Comparison of ENCODE assay signal across 8 cellular contexts in genomic region chr11:615453-616319, GRCh38. TPM values are rescaled to one million over a fixed set of nuclear protein-coding genes. Genes with fewer than 3 reads are reported as not detected.
A peak's percentile ranks its signal among the peaks of the same experiment; 100 is the strongest.
DNase-seq lines count a peak whose midpoint lies in the region; ATAC-seq and TF ChIP-seq lines count a peak whose summit lies in the region.

IRF7 (minus strand) TSS chr11:615950; CDS start chr11:615364, 586 bp downstream.

- H2BK15ac ChIP-seq in IMR-90 (ENCODE audit: low read depth, low read length), result no peak within 1 kb of the TSS

- H4K20me1 ChIP-seq in IMR-90 (ENCODE audit: insufficient read depth, low read length), result peaks cover 36% of the 10 kb centered on the region

- peak within 1 kb of the TSS; percentile 41; the same call in 1 of the 2 replicates for H3K23ac ChIP-seq in IMR-90 (ENCODE audit: low read depth, low read length)

- intact Hi-C loops in IMR-90 (cut with micrococcal nuclease), result no loop called here
- intact Hi-C loops in activated T-helper 1 cell treated with anti-CD3 and anti-CD28 coated beads, Interleukin-12 subunit alpha, Interleukin-12 subunit beta, Interleukin-2, Interleukin-4 antibody, amounts not matched to agents 30 ng/mL and 10 ng/mL and 1 ng/mL, durations not matched to agents 14 hours and 24 hours and 36 hours (cut with micrococcal nuclease), result loop anchor here (1.0 to 5.0 kb wide), 7 partner anchors 13 to 182 kb away; partner anchors contain the start of genes LMNTD2, LRRC56, PHRF1 and RASSF7

- DNase-seq in Caki2 (ENCODE audit: low read depth) (peak; percentile 88), IMR-90 (peak; percentile 80), RKO (ENCODE audit: low spot score) (peak; percentile 87), fibroblast of gingiva (ENCODE audit: low read depth) (peak; percentile 91)
- peak; percentile 88 for DNase-seq in activated T-helper 1 cell treated with anti-CD3 and anti-CD28 coated beads, Interleukin-12 subunit alpha, Interleukin-12 subunit beta, Interleukin-2, Interleukin-4 antibody, amounts not matched to agents 30 ng/mL and 10 ng/mL and 1 ng/mL, durations not matched to agents 14 hours and 24 hours and 36 hours (ENCODE audit: low spot score)
- peak; percentile 67 to 92 (median 80) for DNase-seq in naive thymus-derived CD8-positive, alpha-beta T cell
- DNase-seq in stimulated activated naive B cell treated with anti-CD40 and anti-IgM and Interleukin-4, amounts not matched to agents 10 μg/mL and 1 μg/mL and 100 μg/mL, for 72 hours, result peak; percentile 94

- H3K9ac ChIP-seq in IMR-90 (ENCODE audit: low read depth, low read length), result peak within 1 kb of the TSS; percentile 92

- H3K56ac ChIP-seq in IMR-90 (ENCODE audit: extremely low read depth, insufficient read depth, low read length), result no peak within 1 kb of the TSS

- no peaks in the 10 kb centered on the region for H3K9me1 ChIP-seq in IMR-90 (ENCODE audit: insufficient read depth, low read length)

- dilution Hi-C loops in IMR-90 (cut with HindIII; ENCODE audit: low sequenced_read_pairs, unreplicated experiment), result no loop called here

- peak within 1 kb of the TSS; percentile 77; the same call in 1 of the 2 replicates for H3K14ac ChIP-seq in IMR-90 (replicated peaks; ENCODE audit: low read depth, low read length)

- in situ Hi-C loops in Caki2 (cut with HindIII; ENCODE audit: low pct_unique_long_range_greater_than_20kb, low sequenced_read_pairs) (no loop called here), IMR-90 (cut with MboI; ENCODE audit: low sequenced_read_pairs) (no loop called here)

- H3K4me3 Mint-ChIP-seq in activated T-helper 1 cell treated with anti-CD3 and anti-CD28 coated beads, Interleukin-12 subunit alpha, Interleukin-12 subunit beta, Interleukin-2, Interleukin-4 antibody, amounts not matched to agents 30 ng/mL and 10 ng/mL and 1 ng/mL, durations not matched to agents 14 hours and 24 hours and 36 hours, result peak within 1 kb of the TSS; percentile 86
- H3K4me3 Mint-ChIP-seq in naive thymus-derived CD8-positive, alpha-beta T cell, result peak within 1 kb of the TSS; percentile 86 to 96 (median 91)
- H3K4me3 Mint-ChIP-seq in stimulated activated naive B cell treated with anti-CD40 and anti-IgM and Interleukin-4, amounts not matched to agents 10 μg/mL and 1 μg/mL and 100 μg/mL, for 72 hours, result peak within 1 kb of the TSS; percentile 93 to 94

- H3K4me2 ChIP-seq in IMR-90 (ENCODE audit: low read depth, low read length), result peak within 1 kb of the TSS; percentile 96

- H3K4me1 Mint-ChIP-seq in activated T-helper 1 cell treated with anti-CD3 and anti-CD28 coated beads, Interleukin-12 subunit alpha, Interleukin-12 subunit beta, Interleukin-2, Interleukin-4 antibody, amounts not matched to agents 30 ng/mL and 10 ng/mL and 1 ng/mL, durations not matched to agents 14 hours and 24 hours and 36 hours (ENCODE audit: low read depth), result peaks cover 7% of the 10 kb centered on the region
- peaks cover 7 to 23% (median 19%) of the 10 kb centered on the region in 4 donors for H3K4me1 Mint-ChIP-seq in naive thymus-derived CD8-positive, alpha-beta T cell
- peaks cover 15 to 41% of the 10 kb centered on the region in 2 donors for H3K4me1 Mint-ChIP-seq in stimulated activated naive B cell treated with anti-CD40 and anti-IgM and Interleukin-4, amounts not matched to agents 10 μg/mL and 1 μg/mL and 100 μg/mL, for 72 hours

- H3K4me3 ChIP-seq in IMR-90 (ENCODE audit: insufficient read depth, low read depth, low read length), result peak within 1 kb of the TSS; percentile 91

- peak within 1 kb of the TSS; percentile 95 for H3K4ac ChIP-seq in IMR-90 (ENCODE audit: low read depth, low read length)

- ATAC-seq in GM21515 (IDR thresholded peaks at IDR 0.05; ENCODE audit: unreplicated experiment) (peak; percentile 78), IMR-90 (ENCODE audit: low read depth) (peak; percentile 96)
- peak; percentile 77 to 82 for ATAC-seq in naive thymus-derived CD8-positive, alpha-beta T cell
- peak; percentile 96 to 97 for ATAC-seq in stimulated activated naive B cell treated with anti-CD40 and anti-IgM and Interleukin-4, amounts not matched to agents 10 μg/mL and 1 μg/mL and 100 μg/mL, for 72 hours (replicated peaks)

- H3K4me1 ChIP-seq in IMR-90 (ENCODE audit: control insufficient read depth, insufficient read depth, low read length), result peaks cover 4% of the 10 kb centered on the region; the same call in 1 of the 2 replicates

- BruUV-seq in IMR-90 (replicated peaks; lab: Mats Ljungman, UMichigan), result no TSS peak

- peak within 1 kb of the TSS; percentile 96 for H3K27ac ChIP-seq in IMR-90 (ENCODE audit: insufficient read depth, low read length)

- CTCF ChIA-PET in IMR-90 (lab: Yijun Ruan, JAX), result no interaction called here

- no peaks in the 10 kb centered on the region for H3K9me3 ChIP-seq in IMR-90 (ENCODE audit: control insufficient read depth, insufficient read depth, low read length)

- peak within 1 kb of the TSS; percentile 98 for H2AK9ac ChIP-seq in IMR-90 (replicated peaks; ENCODE audit: low read depth, low read length, poor library complexity)

- peak within 1 kb of the TSS; percentile 93 for H2AFZ ChIP-seq in IMR-90 (replicated peaks; ENCODE audit: low read length, poor library complexity)

- H4K5ac ChIP-seq in IMR-90 (ENCODE audit: low read depth, low read length), result peak within 1 kb of the TSS; percentile 75

- 7% methylated on average over 19 of the region's 67 CpGs; no CpG with 5 or more reads in 1 of the 2 experiments for WGBS in IMR-90 (ENCODE audit: extremely low coverage in 2 of 2, insufficient read length in 1 of 2), 2 experiments

- H3K18ac ChIP-seq in IMR-90 (ENCODE audit: low read depth, low read length), result peak within 1 kb of the TSS; percentile 66; the same call in 1 of the 2 replicates

- H3K9me3 Mint-ChIP-seq in activated T-helper 1 cell treated with anti-CD3 and anti-CD28 coated beads, Interleukin-12 subunit alpha, Interleukin-12 subunit beta, Interleukin-2, Interleukin-4 antibody, amounts not matched to agents 30 ng/mL and 10 ng/mL and 1 ng/mL, durations not matched to agents 14 hours and 24 hours and 36 hours, result no peaks in the 10 kb centered on the region
- H3K9me3 Mint-ChIP-seq in naive thymus-derived CD8-positive, alpha-beta T cell, result no peaks in the 10 kb centered on the region
- no peaks in the 10 kb centered on the region for H3K9me3 Mint-ChIP-seq in stimulated activated naive B cell treated with anti-CD40 and anti-IgM and Interleukin-4, amounts not matched to agents 10 μg/mL and 1 μg/mL and 100 μg/mL, for 72 hours

- H3K27ac Mint-ChIP-seq in activated T-helper 1 cell treated with anti-CD3 and anti-CD28 coated beads, Interleukin-12 subunit alpha, Interleukin-12 subunit beta, Interleukin-2, Interleukin-4 antibody, amounts not matched to agents 30 ng/mL and 10 ng/mL and 1 ng/mL, durations not matched to agents 14 hours and 24 hours and 36 hours, result peak within 1 kb of the TSS; percentile 85
- H3K27ac Mint-ChIP-seq in naive thymus-derived CD8-positive, alpha-beta T cell, result peak within 1 kb of the TSS; percentile 74 to 96 (median 94)
- H3K27ac Mint-ChIP-seq in stimulated activated naive B cell treated with anti-CD40 and anti-IgM and Interleukin-4, amounts not matched to agents 10 μg/mL and 1 μg/mL and 100 μg/mL, for 72 hours, result peak within 1 kb of the TSS; percentile 98

- peaks cover 33% of the 10 kb centered on the region for H3K36me3 ChIP-seq in IMR-90 (ENCODE audit: control insufficient read depth, insufficient read depth, low read length)

- peak within 1 kb of the TSS; percentile 74 for H4K91ac ChIP-seq in IMR-90 (ENCODE audit: insufficient read depth, low read depth, low read length)

- H2BK5ac ChIP-seq in IMR-90 (ENCODE audit: low read depth, low read length, poor library complexity, severe bottlenecking), result peak within 1 kb of the TSS; percentile 85

- no peak for TF ChIP-seq CTCF in IMR-90 (conservative IDR thresholded peaks at IDR 0.05; ENCODE audit: low read depth, low read length)

- H3K79me1 ChIP-seq in IMR-90 (ENCODE audit: low read depth in 1 of 2, low read length in 2 of 2), result peaks cover 2 to 39% of the 10 kb centered on the region in 2 experiments; a peak in 3 of 4 replicates

- no peak for TF ChIP-seq RAD21 in IMR-90 (IDR thresholded peaks at IDR 0.05; ENCODE audit: low read length)

- peak; percentile 82 for TF ChIP-seq POLR2A in IMR-90 (IDR thresholded peaks at IDR 0.05; ENCODE audit: low read depth, low read length)

- H2AK5ac ChIP-seq in IMR-90 (ENCODE audit: low read depth, low read length), result peak within 1 kb of the TSS; percentile 92

- H3K36me3 Mint-ChIP-seq in activated T-helper 1 cell treated with anti-CD3 and anti-CD28 coated beads, Interleukin-12 subunit alpha, Interleukin-12 subunit beta, Interleukin-2, Interleukin-4 antibody, amounts not matched to agents 30 ng/mL and 10 ng/mL and 1 ng/mL, durations not matched to agents 14 hours and 24 hours and 36 hours (ENCODE audit: low read depth), result peaks cover 14% of the 10 kb centered on the region
- peaks cover 0 to 14% (median 6%) of the 10 kb centered on the region in 3 donors for H3K36me3 Mint-ChIP-seq in naive thymus-derived CD8-positive, alpha-beta T cell
- H3K36me3 Mint-ChIP-seq in stimulated activated naive B cell treated with anti-CD40 and anti-IgM and Interleukin-4, amounts not matched to agents 10 μg/mL and 1 μg/mL and 100 μg/mL, for 72 hours, result peaks cover 21 to 26% of the 10 kb centered on the region in 2 donors

- no peaks in the 10 kb centered on the region for H3K27me3 ChIP-seq in IMR-90 (ENCODE audit: control insufficient read depth, insufficient read depth, low read length)

- POLR2A ChIA-PET in IMR-90 (lab: Charles Lee; ENCODE audit: unreplicated experiment), result no interaction called here
- POLR2A ChIA-PET in naive thymus-derived CD8-positive, alpha-beta T cell (lab: Charles Lee), result interaction anchor here (0.5 to 4.6 kb wide), 16 partner anchors 23 to 204 kb away, joined by 3 to 42 read pairs (median 4); partner anchors contain the start of genes DEAF1, PHRF1 and TMEM80

- H2BK20ac ChIP-seq in IMR-90 (ENCODE audit: low read depth, low read length), result no peak within 1 kb of the TSS

- H2BK120ac ChIP-seq in IMR-90 (ENCODE audit: low read depth, low read length), result no peak within 1 kb of the TSS

- peak within 1 kb of the TSS; percentile 43 to 74; a peak in 2 of 4 replicates for H4K8ac ChIP-seq in IMR-90 (ENCODE audit: low read depth in 2 of 2, low read length in 2 of 2)

- no peaks in the 10 kb centered on the region for H3K27me3 Mint-ChIP-seq in activated T-helper 1 cell treated with anti-CD3 and anti-CD28 coated beads, Interleukin-12 subunit alpha, Interleukin-12 subunit beta, Interleukin-2, Interleukin-4 antibody, amounts not matched to agents 30 ng/mL and 10 ng/mL and 1 ng/mL, durations not matched to agents 14 hours and 24 hours and 36 hours (ENCODE audit: insufficient read depth)
- no peaks in the 10 kb centered on the region for H3K27me3 Mint-ChIP-seq in naive thymus-derived CD8-positive, alpha-beta T cell
- H3K27me3 Mint-ChIP-seq in stimulated activated naive B cell treated with anti-CD40 and anti-IgM and Interleukin-4, amounts not matched to agents 10 μg/mL and 1 μg/mL and 100 μg/mL, for 72 hours, result no peaks in the 10 kb centered on the region

RNA-seq across cellular contexts. Expression of gene IRF7, which starts in this region (rescaled TPM):
- total RNA-seq in Caki2 (2014; rRNA removed; shearing (Covaris generic); ENCODE audit: low replicate concordance), result 12.5 and 23.2 TPM in 2 replicates
- 1.4 and 1.6 TPM in 2 replicates for total RNA-seq in IMR-90 (2012; rRNA removed)
- polyA plus RNA-seq in IMR-90 (2012; rRNA removed), result 4.5 and 5.8 TPM in 2 replicates
- 3.0 and 6.5 TPM in 2 replicates for polyA plus RNA-seq in IMR-90 (2012; cell fraction: cytosol; rRNA removed)
- 14.5 and 38.2 TPM in 2 replicates for polyA plus RNA-seq in IMR-90 (2012; cell fraction: nucleus; rRNA removed; ENCODE audit: low replicate concordance)
- 56.6 and 63.1 TPM in 2 replicates for total RNA-seq in activated T-helper 1 cell treated with anti-CD3 and anti-CD28 coated beads, Interleukin-12 subunit alpha, Interleukin-12 subunit beta, Interleukin-2, Interleukin-4 antibody, amounts not matched to agents 30 ng/mL and 10 ng/mL and 1 ng/mL, durations not matched to agents 14 hours and 24 hours and 36 hours
- total RNA-seq in naive thymus-derived CD8-positive, alpha-beta T cell, result 10 to 100 TPM; 55.0 to 55.2 TPM
- polyA plus RNA-seq in naive thymus-derived CD8-positive, alpha-beta T cell, result 10 to 100 TPM; 19.8 to 38.6 (median 25.3) TPM

Comparison
In these comparisons a context has a peak if more than half of its experiments do, and no peak if none do; other contexts are left out.
1. Peak in every context shown above with its lines: DNase-seq, ATAC-seq, H3K4me3 ChIP-seq and H3K27ac ChIP-seq.